ENCODE assay signal across 19 cellular contexts in the genomic region with DNA sequence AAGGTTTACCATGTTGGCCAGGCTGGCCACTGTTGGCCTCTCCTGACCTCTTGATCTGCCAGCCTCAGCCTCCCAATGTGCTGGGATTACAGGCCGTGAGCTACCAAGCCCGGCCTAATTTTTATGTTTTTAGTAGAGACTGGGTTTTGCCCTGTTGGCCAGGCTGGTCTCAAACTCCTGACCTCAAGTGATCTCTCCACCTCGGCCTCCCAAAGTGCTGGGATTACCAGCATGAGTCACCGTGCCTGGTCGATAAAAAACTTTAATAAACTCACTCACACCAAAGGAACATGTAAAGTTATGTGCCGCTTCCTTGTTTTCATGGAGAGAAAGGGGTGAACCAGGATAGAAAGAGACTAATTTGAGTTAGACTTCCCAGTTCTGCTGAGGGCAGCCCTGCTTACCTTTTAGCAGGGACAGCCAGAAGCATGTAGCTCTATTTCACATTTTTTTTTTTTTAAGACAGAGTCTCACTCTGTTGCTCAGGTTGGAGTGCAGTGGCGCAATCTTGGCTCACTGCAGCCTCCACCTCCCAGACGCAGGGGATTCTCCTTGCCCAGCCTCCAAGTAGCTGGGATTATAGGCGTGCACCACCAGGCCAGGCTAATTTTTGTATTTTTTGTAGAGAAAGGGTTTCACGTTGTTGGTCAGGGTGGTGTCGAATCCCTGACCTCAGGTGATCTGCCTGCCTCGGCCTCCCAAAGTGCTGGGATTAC. TPM values are rescaled to one million over a fixed set of nuclear protein-coding genes. Genes with fewer than 3 reads are reported as not detected.
A peak's percentile ranks its signal among the peaks of the same experiment; 100 is the strongest.
DNase-seq lines count a peak whose midpoint lies in the region; ATAC-seq and TF ChIP-seq lines count a peak whose summit lies in the region.
"Had no signal": no experiment of that assay in that cellular context is flagged by ENCODE, and none has a peak within 500 bp of the region (broad histone marks: within the 10 kb centered on the region; RNA-seq: fewer than 3 reads in every experiment).

No MANE protein-coding gene starts in this region.

- no peaks in the 10 kb centered on the region for H3K4me1 ChIP-seq in endodermal cell (ENCODE audit: control insufficient read depth, insufficient read depth, low read length)
- no peaks in the 10 kb centered on the region for H3K4me1 ChIP-seq in right cardiac atrium (ENCODE audit: control insufficient read depth, insufficient read depth, low read length)
- H3K4me1 ChIP-seq: pancreas had no signal

- intact Hi-C loops in Calu3 (cut with micrococcal nuclease; ENCODE audit: unreplicated experiment) (no loop called here), right cardiac atrium (cut with DNase I) (loop anchor here in 1 of 4 donors (10.0 kb wide), 1 partner anchor 341 kb away; no protein-coding TSS in a partner anchor)

- ATAC-seq in HG02798 (IDR thresholded peaks at IDR 0.05; ENCODE audit: poor library complexity, unreplicated experiment): no peak
- no peak for ATAC-seq in HG02840 (IDR thresholded peaks at IDR 0.05; ENCODE audit: low FRiP score, unreplicated experiment)
- no peak for ATAC-seq in right cardiac atrium
- ATAC-seq: activated CD8-positive, alpha-beta memory T cell treated with anti-CD3 and anti-CD28 coated beads, Interleukin-2, amount 10 ng/mL, durations not matched to agents 7 days and 5 days; GM12878 had no signal

- no peak overlapping the region for H3K4me3 ChIP-seq in endodermal cell (ENCODE audit: low read length)
- no peak overlapping the region for H3K4me3 ChIP-seq in right cardiac atrium (ENCODE audit: low read length)
- H3K4me3 ChIP-seq: GM12878, pancreas, spleen had no signal

- no peaks in the 10 kb centered on the region for H3K27me3 Mint-ChIP-seq in Calu3 (ENCODE audit: unreplicated experiment)
- H3K27me3 Mint-ChIP-seq in endodermal cell (ENCODE audit: insufficient read depth): no peaks in the 10 kb centered on the region
- H3K27me3 Mint-ChIP-seq: activated CD8-positive, alpha-beta memory T cell treated with anti-CD3 and anti-CD28 coated beads, Interleukin-2, amount 10 ng/mL, durations not matched to agents 7 days and 5 days had no signal

- H3K4me3 Mint-ChIP-seq in Calu3 (ENCODE audit: low read depth, unreplicated experiment): no peak overlapping the region
- H3K4me3 Mint-ChIP-seq in endodermal cell: no peak overlapping the region
- H3K4me3 Mint-ChIP-seq: activated CD8-positive, alpha-beta memory T cell treated with anti-CD3 and anti-CD28 coated beads, Interleukin-2, amount 10 ng/mL, durations not matched to agents 7 days and 5 days had no signal

- peaks cover 41% of the 10 kb centered on the region for H3K36me3 ChIP-seq in endodermal cell (ENCODE audit: control insufficient read depth, insufficient read depth, low read length)

- CTCF ChIA-PET in Calu3 (lab: Charles Lee): interaction anchor here (0.7 kb wide), 1 partner anchor 650 kb away, joined by 3 read pairs; no protein-coding TSS in a partner anchor

- no peak for TF ChIP-seq CTCF in Calu3 (IDR thresholded peaks at IDR 0.05; ENCODE audit: unreplicated experiment)
- TF ChIP-seq CTCF in endodermal cell (conservative IDR thresholded peaks at IDR 0.05): no peak

- DNase-seq in Calu3 (peak; percentile 36), LHCN-M2 (ENCODE audit: low read depth) (peak; percentile 39), endodermal cell (no peak), mucosa of gallbladder (ENCODE audit: low spot score) (peak; percentile 30), caudate nucleus (lab: John Stamatoyannopoulos, UW) (no peak), right cardiac atrium (no peak)
- DNase-seq: activated CD8-positive, alpha-beta memory T cell treated with anti-CD3 and anti-CD28 coated beads, Interleukin-2, amount 10 ng/mL, durations not matched to agents 7 days and 5 days; aorta; glutamatergic neuron; kidney; NCI-H2081 treated with DMSO at 0.1 percent for 48 hours; NCI-H748 treated with DMSO at 0.1 percent for 48 hours; pancreas; spleen; stimulated activated naive CD4-positive, alpha-beta T cell had no signal

- H3K4me1 Mint-ChIP-seq in Calu3 (ENCODE audit: low read depth, unreplicated experiment): peaks cover 5% of the 10 kb centered on the region
- H3K4me1 Mint-ChIP-seq in endodermal cell: no peaks in the 10 kb centered on the region

- H3K27ac ChIP-seq in endodermal cell (ENCODE audit: low read depth, low read length) (no peak overlapping the region), caudate nucleus (ENCODE audit: low read depth, low read length) (no peak overlapping the region), right cardiac atrium (ENCODE audit: low read length) (no peak overlapping the region)
- H3K27ac ChIP-seq: pancreas, RWPE1, spleen had no signal

- H3K36me3 Mint-ChIP-seq in Calu3 (ENCODE audit: insufficient read depth, unreplicated experiment) (no peaks in the 10 kb centered on the region), endodermal cell (ENCODE audit: low read depth) (peaks cover 46% of the 10 kb centered on the region)

- H3K9me3 Mint-ChIP-seq in Calu3 (ENCODE audit: low read depth, unreplicated experiment) (no peaks in the 10 kb centered on the region), endodermal cell (no peaks in the 10 kb centered on the region)

- H3K27ac Mint-ChIP-seq in Calu3 (ENCODE audit: unreplicated experiment): no peak overlapping the region
- H3K27ac Mint-ChIP-seq in endodermal cell: peak overlapping the region; percentile 56
- H3K27ac Mint-ChIP-seq: activated CD8-positive, alpha-beta memory T cell treated with anti-CD3 and anti-CD28 coated beads, Interleukin-2, amount 10 ng/mL, durations not matched to agents 7 days and 5 days had no signal

- H3K9ac ChIP-seq in endodermal cell (ENCODE audit: extremely low read depth, low read length, poor library complexity, severe bottlenecking): no peak overlapping the region

- H3K9me3 ChIP-seq in endodermal cell (ENCODE audit: control insufficient read depth, low read length) (no peaks in the 10 kb centered on the region), right cardiac atrium (ENCODE audit: control insufficient read depth, low read length) (no peaks in the 10 kb centered on the region)
- H3K9me3 ChIP-seq: pancreas, spleen had no signal

- H3K27me3 ChIP-seq in endodermal cell (ENCODE audit: control insufficient read depth, insufficient read depth, low read length, poor library complexity, severe bottlenecking) (no peaks in the 10 kb centered on the region), right cardiac atrium (ENCODE audit: control insufficient read depth, insufficient read depth) (no peaks in the 10 kb centered on the region)
- H3K27me3 ChIP-seq: pancreas, spleen had no signal

- no TSS peak for BruUV-seq in Calu3 (replicated peaks; lab: Mats Ljungman, UMichigan)

- 88 to 89% methylated on average over 8 to 12 of the region's 12 CpGs for WGBS in endodermal cell (ENCODE audit: insufficient coverage in 1 of 2, insufficient read length in 1 of 2), 2 experiments
- 93% methylated on average over 12 of the region's 12 CpGs for WGBS in right cardiac atrium

RNA-seq across cellular contexts. Expression of a gene that starts 11.4 kb away (rescaled TPM):
- total RNA-seq in Calu3 (2022) (15.4 and 15.7 TPM in 2 replicates), LHCN-M2 (2014; rRNA removed) (29.0 and 29.2 TPM in 2 replicates), endodermal cell (10 to 100 TPM; 26.3 to 45.4 TPM), mucosa of gallbladder (7.3 TPM), right cardiac atrium (1 to 10 TPM; 6.1 to 9.2 (median 7.9) TPM)
- polyA plus RNA-seq in LHCN-M2 (2012): 4.6 TPM
- 32.4 TPM for polyA plus RNA-seq in endodermal cell (2013, experiment 1 of 2)
- polyA plus RNA-seq in endodermal cell (2013, experiment 2 of 2): 34.4 TPM
- polyA plus RNA-seq in right cardiac atrium: 2.8 TPM

RNA-seq across cellular contexts. Expression of a gene that starts 13.2 kb away (rescaled TPM):
- total RNA-seq in Calu3 (2022) (not detected in 2 replicates), LHCN-M2 (2014; rRNA removed) (85.1 and 106 TPM in 2 replicates), endodermal cell (10 to 100 TPM; 30.1 to 33.3 TPM), mucosa of gallbladder (82.2 TPM), right cardiac atrium (100 to 1,000 TPM in 1 of 4 donors, 10 to 100 TPM in 3; 56.3 to 236 (median 79.0) TPM)
- polyA plus RNA-seq in LHCN-M2 (2012): 99.4 TPM
- 54.7 TPM for polyA plus RNA-seq in endodermal cell (2013, experiment 1 of 2)
- polyA plus RNA-seq in endodermal cell (2013, experiment 2 of 2): 48.9 TPM
- polyA plus RNA-seq in right cardiac atrium: 74.7 TPM

Comparison
In these comparisons a context has a peak if more than half of its experiments do, and no peak if none do; other contexts are left out.
1. DNase-seq: peak in Calu3 (single experiment), LHCN-M2 (single experiment) and mucosa of gallbladder (single experiment); none in endodermal cell (single experiment), caudate nucleus (0 of 61) and right cardiac atrium (0 of 3).
2. RNA of a gene that starts 13.2 kb away (total RNA-seq): 56.3 to 236 TPM in right cardiac atrium, 85.1 to 106 TPM in LHCN-M2, 82.2 TPM in mucosa of gallbladder (single experiment) and 30.1 to 33.3 TPM in endodermal cell; not detected in Calu3; every median in the first group is over 10 times any median in the second.